1 cellular context compared by ENCODE assay signal in the genomic region with DNA sequence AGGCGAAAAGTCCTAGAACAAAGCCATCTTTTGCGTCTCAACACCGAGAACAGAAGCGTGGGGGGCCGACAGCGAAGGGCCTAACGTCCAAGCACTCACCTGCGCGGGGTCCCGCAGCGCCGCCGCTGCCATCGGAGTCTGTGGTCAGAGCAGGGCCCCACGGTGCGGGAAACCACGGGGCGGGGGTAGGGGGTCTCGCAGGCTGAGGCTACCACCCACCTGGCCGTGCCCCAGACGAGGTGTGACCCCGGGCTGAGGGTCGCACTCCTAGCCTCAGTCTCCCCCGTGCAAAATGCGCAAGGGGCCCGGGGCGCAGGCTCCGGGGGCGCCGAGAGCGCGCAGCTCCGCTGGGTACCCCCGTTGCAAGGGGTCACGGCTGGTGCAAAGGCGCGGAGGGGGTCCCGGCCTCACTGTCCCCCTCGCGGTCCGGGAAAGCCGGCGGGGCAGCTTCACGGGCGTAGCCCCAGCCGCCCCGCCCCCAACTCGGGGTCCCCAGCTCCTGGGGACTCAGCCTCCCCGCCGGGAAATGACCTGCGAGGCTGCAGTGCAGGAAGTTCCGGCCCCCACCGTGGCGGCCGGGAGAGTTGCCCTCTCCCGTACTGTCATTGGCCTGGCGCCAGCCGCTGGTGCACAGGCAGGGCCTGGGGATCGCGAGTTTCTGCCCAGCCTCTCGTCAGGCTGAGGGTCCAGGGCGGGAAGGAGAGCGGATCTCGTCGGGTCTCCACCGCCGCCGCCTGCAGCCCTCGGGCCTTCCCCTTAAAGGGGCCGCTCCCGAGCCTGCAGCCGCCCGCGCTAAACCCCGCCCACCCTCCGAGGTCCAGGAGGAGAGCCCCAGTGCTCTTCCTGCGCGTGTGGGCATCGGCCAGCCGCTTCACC.
TF ChIP-seq lines count a peak whose summit lies in the region.

TSS of gene ZNF792 (minus strand) at position 699 of the 876 bp plus-strand sequence. CDS start at position 132, 567 bp downstream.

TF ChIP-seq in K562, 482 proteins besides CTCF, POLR2A, EP300 and RAD21 (continued from another document and continues in another):
- TF ChIP-seq U2AF2 (optimal IDR thresholded peaks at IDR 0.05; ENCODE audit: low read depth, low read length) (no peak), ZNF644 (tag; IDR thresholded peaks at IDR 0.05; ENCODE audit: low read depth) (no peak), TGIF2 (CRISPR knock-in tag; IDR thresholded peaks at IDR 0.05) (no peak), ZNF274 (IDR thresholded peaks at IDR 0.05; ENCODE audit: borderline replicate concordance, low read depth, low read length) (no peak), TFE3 (CRISPR knock-in tag; IDR thresholded peaks at IDR 0.05) (no peak), POLR2AphosphoS2 (IDR thresholded peaks at IDR 0.05; ENCODE audit: low read length) (no peak), ZNF324 (CRISPR knock-in tag; IDR thresholded peaks at IDR 0.05) (no peak), PCBP1 (IDR thresholded peaks at IDR 0.05; ENCODE audit: low read depth, low read length, poor library complexity, severe bottlenecking) (no peak), PYGO2 (tag; IDR thresholded peaks at IDR 0.05) (no peak), ZZZ3 (IDR thresholded peaks at IDR 0.05) (no peak), E4F1 (CRISPR knock-in tag; IDR thresholded peaks at IDR 0.05; ENCODE audit: borderline replicate concordance) (no peak), RBM15 (IDR thresholded peaks at IDR 0.05; ENCODE audit: insufficient read depth, low read length) (no peak), MEF2D (tag; conservative IDR thresholded peaks at IDR 0.05; ENCODE audit: low read depth) (no peak), POLR3G (IDR thresholded peaks at IDR 0.05; ENCODE audit: extremely low read depth, insufficient read length, insufficient replicate concordance) (no peak), PHTF2 (CRISPR knock-in tag; IDR thresholded peaks at IDR 0.05) (no peak), NCOA6 (IDR thresholded peaks at IDR 0.05) (no peak), TRIM25 (IDR thresholded peaks at IDR 0.05; ENCODE audit: borderline replicate concordance) (no peak), NFRKB (IDR thresholded peaks at IDR 0.05; ENCODE audit: low read depth) (no peak), ESRRA (IDR thresholded peaks at IDR 0.05; ENCODE audit: borderline replicate concordance, low read depth) (no peak), BHLHE40 (IDR thresholded peaks at IDR 0.05; ENCODE audit: low read length) (no peak), SAP30 (IDR thresholded peaks at IDR 0.05; ENCODE audit: borderline replicate concordance, insufficient read depth, low read depth, low read length, poor library complexity, severe bottlenecking) (no peak), ZNF507 (tag; conservative IDR thresholded peaks at IDR 0.05) (no peak), ZNF121 (CRISPR knock-in tag; conservative IDR thresholded peaks at IDR 0.05) (no peak), CEBPG (CRISPR knock-in tag; IDR thresholded peaks at IDR 0.05) (no peak), CEBPG (tag; conservative IDR thresholded peaks at IDR 0.05 in 1 of 2, IDR thresholded peaks at IDR 0.05 in 1 of 2) (no peak), GTF2F1 (IDR thresholded peaks at IDR 0.05; ENCODE audit: low read depth, low read length) (no peak), TSC22D4 (tag; IDR thresholded peaks at IDR 0.05) (no peak), ZBTB7A (IDR thresholded peaks at IDR 0.05; ENCODE audit: borderline replicate concordance, control insufficient read depth, low read depth, low read length) (peak; percentile 88; the same call in 1 of the 2 replicates), WHSC1 (IDR thresholded peaks at IDR 0.05; ENCODE audit: low read length) (no peak), TFAP4 (CRISPR knock-in tag; IDR thresholded peaks at IDR 0.05; ENCODE audit: borderline replicate concordance) (peak; percentile 52; the same call in 1 of the 2 replicates), RHOXF2B (CRISPR knock-in tag; conservative IDR thresholded peaks at IDR 0.05) (no peak), E2F4 (CRISPR knock-in tag; IDR thresholded peaks at IDR 0.05; ENCODE audit: low read depth) (no peak), ZNF133 (CRISPR knock-in tag; IDR thresholded peaks at IDR 0.05) (no peak), NFATC3 (IDR thresholded peaks at IDR 0.05) (no peak), HMG20A (CRISPR knock-in tag; conservative IDR thresholded peaks at IDR 0.05) (no peak)
- TF ChIP-seq, protein P1, sequence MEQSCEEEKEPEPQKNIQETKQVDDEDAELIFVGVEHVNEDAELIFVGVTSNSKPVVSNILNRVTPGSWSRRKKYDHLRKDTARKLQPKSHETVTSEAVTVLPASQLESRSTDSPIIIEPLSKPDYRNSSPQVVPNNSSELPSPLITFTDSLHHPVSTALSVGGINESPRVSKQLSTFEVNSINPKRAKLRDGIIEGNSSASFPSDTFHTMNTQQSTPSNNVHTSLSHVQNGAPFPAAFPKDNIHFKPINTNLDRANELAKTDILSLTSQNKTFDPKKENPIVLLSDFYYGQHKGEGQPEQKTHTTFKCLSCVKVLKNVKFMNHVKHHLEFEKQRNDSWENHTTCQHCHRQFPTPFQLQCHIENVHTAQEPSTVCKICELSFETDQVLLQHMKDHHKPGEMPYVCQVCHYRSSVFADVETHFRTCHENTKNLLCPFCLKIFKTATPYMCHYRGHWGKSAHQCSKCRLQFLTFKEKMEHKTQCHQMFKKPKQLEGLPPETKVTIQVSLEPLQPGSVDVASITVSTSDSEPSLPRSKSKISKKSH (CRISPR knock-in tag; IDR thresholded peaks at IDR 0.05), result no peak
- TF ChIP-seq, protein P2, sequence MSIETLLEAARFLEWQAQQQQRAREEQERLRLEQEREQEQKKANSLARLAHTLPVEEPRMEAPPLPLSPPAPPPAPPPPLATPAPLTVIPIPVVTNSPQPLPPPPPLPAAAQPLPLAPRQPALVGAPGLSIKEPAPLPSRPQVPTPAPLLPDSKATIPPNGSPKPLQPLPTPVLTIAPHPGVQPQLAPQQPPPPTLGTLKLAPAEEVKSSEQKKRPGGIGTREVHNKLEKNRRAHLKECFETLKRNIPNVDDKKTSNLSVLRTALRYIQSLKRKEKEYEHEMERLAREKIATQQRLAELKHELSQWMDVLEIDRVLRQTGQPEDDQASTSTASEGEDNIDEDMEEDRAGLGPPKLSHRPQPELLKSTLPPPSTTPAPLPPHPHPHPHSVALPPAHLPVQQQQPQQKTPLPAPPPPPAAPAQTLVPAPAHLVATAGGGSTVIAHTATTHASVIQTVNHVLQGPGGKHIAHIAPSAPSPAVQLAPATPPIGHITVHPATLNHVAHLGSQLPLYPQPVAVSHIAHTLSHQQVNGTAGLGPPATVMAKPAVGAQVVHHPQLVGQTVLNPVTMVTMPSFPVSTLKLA (conservative IDR thresholded peaks at IDR 0.05), result 0 out of 4 replicates have a peak, but pooled peaks of 1 of the 2 experiments have one; percentile 57
- TF ChIP-seq, protein P3, sequence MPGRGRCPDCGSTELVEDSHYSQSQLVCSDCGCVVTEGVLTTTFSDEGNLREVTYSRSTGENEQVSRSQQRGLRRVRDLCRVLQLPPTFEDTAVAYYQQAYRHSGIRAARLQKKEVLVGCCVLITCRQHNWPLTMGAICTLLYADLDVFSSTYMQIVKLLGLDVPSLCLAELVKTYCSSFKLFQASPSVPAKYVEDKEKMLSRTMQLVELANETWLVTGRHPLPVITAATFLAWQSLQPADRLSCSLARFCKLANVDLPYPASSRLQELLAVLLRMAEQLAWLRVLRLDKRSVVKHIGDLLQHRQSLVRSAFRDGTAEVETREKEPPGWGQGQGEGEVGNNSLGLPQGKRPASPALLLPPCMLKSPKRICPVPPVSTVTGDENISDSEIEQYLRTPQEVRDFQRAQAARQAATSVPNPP (IDR thresholded peaks at IDR 0.05; ENCODE audit: borderline replicate concordance, insufficient read depth, insufficient read length), result no peak
- TF ChIP-seq, protein P4, sequence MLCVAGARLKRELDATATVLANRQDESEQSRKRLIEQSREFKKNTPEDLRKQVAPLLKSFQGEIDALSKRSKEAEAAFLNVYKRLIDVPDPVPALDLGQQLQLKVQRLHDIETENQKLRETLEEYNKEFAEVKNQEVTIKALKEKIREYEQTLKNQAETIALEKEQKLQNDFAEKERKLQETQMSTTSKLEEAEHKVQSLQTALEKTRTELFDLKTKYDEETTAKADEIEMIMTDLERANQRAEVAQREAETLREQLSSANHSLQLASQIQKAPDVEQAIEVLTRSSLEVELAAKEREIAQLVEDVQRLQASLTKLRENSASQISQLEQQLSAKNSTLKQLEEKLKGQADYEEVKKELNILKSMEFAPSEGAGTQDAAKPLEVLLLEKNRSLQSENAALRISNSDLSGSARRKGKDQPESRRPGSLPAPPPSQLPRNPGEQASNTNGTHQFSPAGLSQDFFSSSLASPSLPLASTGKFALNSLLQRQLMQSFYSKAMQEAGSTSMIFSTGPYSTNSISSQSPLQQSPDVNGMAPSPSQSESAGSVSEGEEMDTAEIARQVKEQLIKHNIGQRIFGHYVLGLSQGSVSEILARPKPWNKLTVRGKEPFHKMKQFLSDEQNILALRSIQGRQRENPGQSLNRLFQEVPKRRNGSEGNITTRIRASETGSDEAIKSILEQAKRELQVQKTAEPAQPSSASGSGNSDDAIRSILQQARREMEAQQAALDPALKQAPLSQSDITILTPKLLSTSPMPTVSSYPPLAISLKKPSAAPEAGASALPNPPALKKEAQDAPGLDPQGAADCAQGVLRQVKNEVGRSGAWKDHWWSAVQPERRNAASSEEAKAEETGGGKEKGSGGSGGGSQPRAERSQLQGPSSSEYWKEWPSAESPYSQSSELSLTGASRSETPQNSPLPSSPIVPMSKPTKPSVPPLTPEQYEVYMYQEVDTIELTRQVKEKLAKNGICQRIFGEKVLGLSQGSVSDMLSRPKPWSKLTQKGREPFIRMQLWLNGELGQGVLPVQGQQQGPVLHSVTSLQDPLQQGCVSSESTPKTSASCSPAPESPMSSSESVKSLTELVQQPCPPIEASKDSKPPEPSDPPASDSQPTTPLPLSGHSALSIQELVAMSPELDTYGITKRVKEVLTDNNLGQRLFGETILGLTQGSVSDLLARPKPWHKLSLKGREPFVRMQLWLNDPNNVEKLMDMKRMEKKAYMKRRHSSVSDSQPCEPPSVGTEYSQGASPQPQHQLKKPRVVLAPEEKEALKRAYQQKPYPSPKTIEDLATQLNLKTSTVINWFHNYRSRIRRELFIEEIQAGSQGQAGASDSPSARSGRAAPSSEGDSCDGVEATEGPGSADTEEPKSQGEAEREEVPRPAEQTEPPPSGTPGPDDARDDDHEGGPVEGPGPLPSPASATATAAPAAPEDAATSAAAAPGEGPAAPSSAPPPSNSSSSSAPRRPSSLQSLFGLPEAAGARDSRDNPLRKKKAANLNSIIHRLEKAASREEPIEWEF (CRISPR knock-in tag; IDR thresholded peaks at IDR 0.05), result no peak
- TF ChIP-seq, protein P5, sequence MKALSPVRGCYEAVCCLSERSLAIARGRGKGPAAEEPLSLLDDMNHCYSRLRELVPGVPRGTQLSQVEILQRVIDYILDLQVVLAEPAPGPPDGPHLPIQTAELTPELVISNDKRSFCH (CRISPR knock-in tag; IDR thresholded peaks at IDR 0.05), result no peak
- TF ChIP-seq, protein P5 (tag; IDR thresholded peaks at IDR 0.05), result 0 out of 2 replicates have a peak, but pooled peaks have one; percentile 21
